8 cellular contexts compared by ENCODE assay signal in the genomic region with DNA sequence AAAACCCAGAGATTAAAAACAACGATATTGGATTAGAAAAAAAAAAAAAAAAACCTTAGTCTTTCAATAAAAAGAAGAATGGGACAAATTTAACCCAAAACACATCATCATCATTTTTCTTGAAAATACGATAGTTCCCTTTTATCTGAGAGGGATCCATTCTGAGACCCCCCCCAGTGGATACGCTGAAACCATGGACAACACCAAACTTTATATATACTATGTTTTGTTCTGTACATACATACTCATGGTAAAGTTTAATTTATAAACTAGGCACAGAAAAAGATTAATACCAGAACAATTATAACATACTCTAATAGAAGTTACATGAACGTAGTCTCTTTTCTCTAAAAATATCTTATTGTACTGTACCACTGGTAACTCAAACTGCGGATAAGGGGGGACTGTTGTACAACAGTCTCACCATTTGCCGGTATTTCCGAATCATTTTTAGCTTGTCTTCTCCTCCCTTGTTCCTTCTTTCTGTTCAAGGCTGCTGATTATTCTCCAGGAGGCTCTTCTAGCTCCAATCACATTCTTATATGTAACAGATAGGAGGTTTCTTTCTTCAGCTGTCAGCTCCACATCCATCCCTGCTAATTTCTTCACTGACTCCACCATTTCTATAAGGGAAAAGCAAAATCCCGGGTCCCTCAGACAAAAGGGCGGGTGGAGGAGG. TPM values are rescaled to one million over a fixed set of nuclear protein-coding genes. Genes with fewer than 3 reads are reported as not detected.
DNase-seq lines count a peak whose midpoint lies in the region; ATAC-seq and TF ChIP-seq lines count a peak whose summit lies in the region.

No MANE protein-coding gene starts in this region.

- H3K4me1 ChIP-seq in urinary bladder (ENCODE audit: insufficient read depth) = no peaks in the 10 kb centered on the region

- WGBS in urinary bladder = 68% methylated on average over 9 of the region's 9 CpGs

- H3K4me3 ChIP-seq in cardiac fibroblast (replicated peaks in 1 of 2; ENCODE audit: low read depth in 2 of 2, low read length in 2 of 2) = peak overlapping the region; percentile 45 to 53
- peak overlapping the region; percentile 52 for H3K4me3 ChIP-seq in urinary bladder (ENCODE audit: low read depth, low read length)

- peaks cover 7% of the 10 kb centered on the region for H3K36me3 Mint-ChIP-seq in activated naive CD4-positive, alpha-beta T cell treated with anti-CD3 and anti-CD28 coated beads, Interleukin-2, amount 50 U/mL, for 24 hours

- no peak for DNase-seq in activated naive CD4-positive, alpha-beta T cell (lab: John Stamatoyannopoulos, UW)
- no peak for DNase-seq in cardiac fibroblast (ENCODE audit: low read depth in 2 of 2)
- peak; percentile 68 for DNase-seq in midbrain (lab: John Stamatoyannopoulos, UW)
- no peak for DNase-seq in NCI-H69 (lab: John Stamatoyannopoulos, UW)
- DNase-seq in NCI-H2196 (lab: John Stamatoyannopoulos, UW; ENCODE audit: unreplicated experiment) = no peak

- peak overlapping the region; percentile 92 for H3K27ac ChIP-seq in urinary bladder (ENCODE audit: low read depth)

- peak overlapping the region; percentile 91 for H3K4me3 Mint-ChIP-seq in activated naive CD4-positive, alpha-beta T cell treated with anti-CD3 and anti-CD28 coated beads, Interleukin-2, amount 50 U/mL, for 24 hours

- no peaks in the 10 kb centered on the region for H3K36me3 ChIP-seq in urinary bladder (ENCODE audit: insufficient read depth)

- H3K27ac Mint-ChIP-seq in activated naive CD4-positive, alpha-beta T cell treated with anti-CD3 and anti-CD28 coated beads, Interleukin-2, amount 50 U/mL, for 24 hours = peak overlapping the region; percentile 77

- TF ChIP-seq CTCF in cardiac fibroblast (IDR thresholded peaks at IDR 0.05; ENCODE audit: low read depth, low read length) = no peak

- H3K4me1 Mint-ChIP-seq in activated naive CD4-positive, alpha-beta T cell treated with anti-CD3 and anti-CD28 coated beads, Interleukin-2, amount 50 U/mL, for 24 hours = peaks cover 21% of the 10 kb centered on the region

- no peaks in the 10 kb centered on the region for H3K9me3 Mint-ChIP-seq in activated naive CD4-positive, alpha-beta T cell treated with anti-CD3 and anti-CD28 coated beads, Interleukin-2, amount 50 U/mL, for 24 hours

- no peaks in the 10 kb centered on the region for H3K27me3 Mint-ChIP-seq in activated naive CD4-positive, alpha-beta T cell treated with anti-CD3 and anti-CD28 coated beads, Interleukin-2, amount 50 U/mL, for 24 hours

- no peak for ATAC-seq in HG02852 (IDR thresholded peaks at IDR 0.05; ENCODE audit: unreplicated experiment)

RNA-seq across cellular contexts. Expression of gene RNF135, which starts 37.0 kb away (rescaled TPM):
- total RNA-seq in urinary bladder = 10.1 TPM
- polyA plus RNA-seq in urinary bladder = 17.1 TPM
